1 cellular context compared by ENCODE assay signal in the genomic region with DNA sequence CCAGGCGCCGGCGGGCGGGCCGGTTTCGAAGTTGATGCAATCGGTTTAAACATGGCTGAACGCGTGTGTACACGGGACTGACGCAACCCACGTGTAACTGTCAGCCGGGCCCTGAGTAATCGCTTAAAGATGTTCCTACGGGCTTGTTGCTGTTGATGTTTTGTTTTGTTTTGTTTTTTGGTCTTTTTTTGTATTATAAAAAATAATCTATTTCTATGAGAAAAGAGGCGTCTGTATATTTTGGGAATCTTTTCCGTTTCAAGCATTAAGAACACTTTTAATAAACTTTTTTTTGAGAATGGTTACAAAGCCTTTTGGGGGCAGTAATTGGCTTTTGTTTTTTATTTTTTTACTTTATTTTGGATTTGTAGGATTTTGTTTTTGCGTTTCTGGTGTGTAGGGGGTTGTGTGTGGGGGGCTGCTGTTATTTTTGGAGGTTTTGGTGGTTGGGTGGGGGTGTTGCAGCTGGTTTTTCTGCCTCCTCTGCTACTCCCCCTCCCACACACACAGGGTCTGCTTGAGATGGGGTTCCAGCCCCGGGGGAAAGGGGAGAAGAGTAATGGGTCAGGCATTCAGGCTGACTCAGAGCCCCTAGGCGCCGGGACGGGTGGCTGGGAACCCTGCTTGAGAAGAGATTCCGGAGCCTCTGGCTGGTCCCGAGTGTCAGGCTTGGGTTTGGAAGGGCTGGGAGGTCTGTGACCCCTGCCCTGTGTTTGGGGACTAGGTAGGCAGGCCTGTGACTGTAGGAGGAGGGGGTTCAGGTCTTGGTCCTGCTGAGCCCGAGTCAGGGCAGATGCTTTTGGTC.
A peak's percentile ranks its signal among the peaks of the same experiment; 100 is the strongest.
TF ChIP-seq lines count a peak whose summit lies in the region.

No MANE protein-coding gene starts in this region.

TF ChIP-seq in HepG2, 621 proteins besides CTCF, POLR2A, EP300 and RAD21 (continued from another document):
- TF ChIP-seq ATF4 (CRISPR knock-in tag; IDR thresholded peaks at IDR 0.05) (peak; percentile 95 to 99), HOXA3 (CRISPR knock-in tag; IDR thresholded peaks at IDR 0.05) (peak; percentile 96), SP140L (CRISPR knock-in tag; IDR thresholded peaks at IDR 0.05; ENCODE audit: borderline replicate concordance) (0 out of 2 replicates have a peak, but pooled peaks have one; percentile 48), FOXO1 (CRISPR knock-in tag; IDR thresholded peaks at IDR 0.05) (peak; percentile 55; the same call in 1 of the 2 replicates), DDIT3 (CRISPR knock-in tag; IDR thresholded peaks at IDR 0.05) (peak; percentile 99), ZBTB4 (CRISPR knock-in tag; IDR thresholded peaks at IDR 0.05; ENCODE audit: borderline replicate concordance) (0 out of 2 replicates have a peak, but pooled peaks have one; percentile 7), ZSCAN20 (CRISPR knock-in tag; IDR thresholded peaks at IDR 0.05; ENCODE audit: borderline replicate concordance) (0 out of 2 replicates have a peak, but pooled peaks have one; percentile 5), ZNF605 (CRISPR knock-in tag; IDR thresholded peaks at IDR 0.05) (0 out of 2 replicates have a peak, but pooled peaks have one; percentile 68), SP5 (CRISPR knock-in tag; IDR thresholded peaks at IDR 0.05; ENCODE audit: borderline replicate concordance, low read depth) (peak; percentile 67; the same call in 1 of the 2 replicates), ZKSCAN5 (CRISPR knock-in tag; IDR thresholded peaks at IDR 0.05) (no peak), ZBTB38 (CRISPR knock-in tag; IDR thresholded peaks at IDR 0.05) (0 out of 2 replicates have a peak, but pooled peaks have one; percentile 10), SMAD9 (CRISPR knock-in tag; IDR thresholded peaks at IDR 0.05) (no peak), ZNF253 (CRISPR knock-in tag; IDR thresholded peaks at IDR 0.05; ENCODE audit: borderline replicate concordance) (0 out of 2 replicates have a peak, but pooled peaks have one; percentile 36), AHR (CRISPR knock-in tag; IDR thresholded peaks at IDR 0.05) (peak; percentile 2; the same call in 1 of the 2 replicates), ZNF720 (CRISPR knock-in tag; IDR thresholded peaks at IDR 0.05) (no peak), HNF4G (IDR thresholded peaks at IDR 0.05; ENCODE audit: borderline replicate concordance, low read depth, low read length) (peak; percentile 54; the same call in 1 of the 2 replicates), HNF4G (CRISPR knock-in tag; IDR thresholded peaks at IDR 0.05; ENCODE audit: borderline replicate concordance, low read depth) (no peak), ZFP37 (CRISPR knock-in tag; IDR thresholded peaks at IDR 0.05; ENCODE audit: borderline replicate concordance) (no peak), BCL6 (CRISPR knock-in tag; IDR thresholded peaks at IDR 0.05) (peak; percentile 60; the same call in 1 of the 2 replicates), HNRNPH1 (optimal IDR thresholded peaks at IDR 0.05; ENCODE audit: low read depth, low read length) (no peak)
- TF ChIP-seq, protein P1, sequence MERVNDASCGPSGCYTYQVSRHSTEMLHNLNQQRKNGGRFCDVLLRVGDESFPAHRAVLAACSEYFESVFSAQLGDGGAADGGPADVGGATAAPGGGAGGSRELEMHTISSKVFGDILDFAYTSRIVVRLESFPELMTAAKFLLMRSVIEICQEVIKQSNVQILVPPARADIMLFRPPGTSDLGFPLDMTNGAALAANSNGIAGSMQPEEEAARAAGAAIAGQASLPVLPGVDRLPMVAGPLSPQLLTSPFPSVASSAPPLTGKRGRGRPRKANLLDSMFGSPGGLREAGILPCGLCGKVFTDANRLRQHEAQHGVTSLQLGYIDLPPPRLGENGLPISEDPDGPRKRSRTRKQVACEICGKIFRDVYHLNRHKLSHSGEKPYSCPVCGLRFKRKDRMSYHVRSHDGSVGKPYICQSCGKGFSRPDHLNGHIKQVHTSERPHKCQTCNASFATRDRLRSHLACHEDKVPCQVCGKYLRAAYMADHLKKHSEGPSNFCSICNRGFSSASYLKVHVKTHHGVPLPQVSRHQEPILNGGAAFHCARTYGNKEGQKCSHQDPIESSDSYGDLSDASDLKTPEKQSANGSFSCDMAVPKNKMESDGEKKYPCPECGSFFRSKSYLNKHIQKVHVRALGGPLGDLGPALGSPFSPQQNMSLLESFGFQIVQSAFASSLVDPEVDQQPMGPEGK (CRISPR knock-in tag; IDR thresholded peaks at IDR 0.05) = peak; percentile 55; the same call in 1 of the 2 replicates
- TF ChIP-seq, protein P2, sequence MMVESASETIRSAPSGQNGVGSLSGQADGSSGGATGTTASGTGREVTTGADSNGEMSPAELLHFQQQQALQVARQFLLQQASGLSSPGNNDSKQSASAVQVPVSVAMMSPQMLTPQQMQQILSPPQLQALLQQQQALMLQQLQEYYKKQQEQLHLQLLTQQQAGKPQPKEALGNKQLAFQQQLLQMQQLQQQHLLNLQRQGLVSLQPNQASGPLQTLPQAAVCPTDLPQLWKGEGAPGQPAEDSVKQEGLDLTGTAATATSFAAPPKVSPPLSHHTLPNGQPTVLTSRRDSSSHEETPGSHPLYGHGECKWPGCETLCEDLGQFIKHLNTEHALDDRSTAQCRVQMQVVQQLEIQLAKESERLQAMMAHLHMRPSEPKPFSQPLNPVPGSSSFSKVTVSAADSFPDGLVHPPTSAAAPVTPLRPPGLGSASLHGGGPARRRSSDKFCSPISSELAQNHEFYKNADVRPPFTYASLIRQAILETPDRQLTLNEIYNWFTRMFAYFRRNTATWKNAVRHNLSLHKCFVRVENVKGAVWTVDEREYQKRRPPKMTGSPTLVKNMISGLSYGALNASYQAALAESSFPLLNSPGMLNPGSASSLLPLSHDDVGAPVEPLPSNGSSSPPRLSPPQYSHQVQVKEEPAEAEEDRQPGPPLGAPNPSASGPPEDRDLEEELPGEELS (CRISPR knock-in tag; IDR thresholded peaks at IDR 0.05) = peak; percentile 38; the same call in 1 of the 2 replicates
